Comparison of ENCODE assay signal across 1 cellular context in the genomic region with DNA sequence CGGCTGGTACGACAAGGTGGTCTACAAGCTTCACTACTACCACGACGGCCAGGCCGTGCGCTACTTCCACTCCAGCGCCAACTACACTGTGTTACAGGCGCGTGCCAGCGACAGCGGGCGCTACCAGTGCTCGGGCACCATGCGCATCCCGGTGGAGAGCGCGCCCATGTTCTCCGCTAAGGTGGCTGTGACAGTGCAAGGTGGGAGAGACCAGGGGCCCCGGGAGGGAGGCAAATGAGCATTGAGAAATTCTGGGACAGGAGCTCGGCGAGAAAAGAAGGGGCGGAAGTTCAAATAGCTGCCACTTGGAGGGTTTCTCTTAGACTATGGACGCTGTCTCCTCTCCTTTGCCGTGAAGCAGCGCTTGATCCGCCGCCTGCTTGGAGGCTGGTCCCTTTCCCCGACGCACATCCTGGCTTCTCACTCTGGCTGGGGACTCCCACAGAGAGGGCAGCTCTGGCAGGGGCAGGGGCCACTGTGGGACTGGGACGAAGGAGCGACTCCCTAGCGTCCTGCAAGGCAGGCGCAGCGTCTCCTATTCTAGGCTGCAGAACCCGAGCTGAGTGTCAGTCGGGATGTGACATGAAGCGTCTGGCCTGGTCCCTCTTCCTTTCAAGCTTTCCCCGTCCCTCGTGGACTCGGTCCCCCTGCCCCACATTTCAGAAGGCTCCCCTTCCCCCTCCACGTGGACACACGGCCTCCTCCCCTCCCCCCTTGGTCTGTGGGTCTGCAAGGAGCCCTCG.
TF ChIP-seq lines count a peak whose summit lies in the region.

No MANE protein-coding gene starts in this region.

TF ChIP-seq in GM12878, 131 proteins besides CTCF, POLR2A, EP300 and RAD21:
- TF ChIP-seq RB1 (IDR thresholded peaks at IDR 0.05; ENCODE audit: borderline replicate concordance) (no peak), ZNF384 (IDR thresholded peaks at IDR 0.05; ENCODE audit: borderline replicate concordance, low read depth, low read length) (no peak), EGR1 (IDR thresholded peaks at IDR 0.05; ENCODE audit: borderline replicate concordance in 1 of 2, low read depth in 2 of 2, low read length in 2 of 2) (no peak), FOXM1 (IDR thresholded peaks at IDR 0.05; ENCODE audit: low read depth, low read length) (no peak), TCF12 (IDR thresholded peaks at IDR 0.05; ENCODE audit: low read depth, low read length) (no peak), HCFC1 (IDR thresholded peaks at IDR 0.05; ENCODE audit: low read length) (no peak), MEF2A (IDR thresholded peaks at IDR 0.05; ENCODE audit: insufficient read depth, low read depth, low read length) (no peak), TAF1 (IDR thresholded peaks at IDR 0.05; ENCODE audit: borderline replicate concordance, low read depth, low read length) (no peak), EED (IDR thresholded peaks at IDR 0.05; ENCODE audit: low read depth) (peak; percentile 38; the same call in 1 of the 2 replicates), IKZF1 (conservative IDR thresholded peaks at IDR 0.05) (peak; percentile 6; the same call in 1 of the 2 replicates), BCL11A (IDR thresholded peaks at IDR 0.05; ENCODE audit: low read depth, low read length) (0 out of 2 replicates have a peak, but pooled peaks have one; percentile 6), RAD51 (IDR thresholded peaks at IDR 0.05) (no peak), LARP7 (IDR thresholded peaks at IDR 0.05) (peak; percentile 49; the same call in 1 of the 2 replicates), HDAC2 (IDR thresholded peaks at IDR 0.05) (no peak), CEBPB (IDR thresholded peaks at IDR 0.05; ENCODE audit: borderline replicate concordance in 1 of 2, low read depth in 2 of 2, low read length in 2 of 2) (no peak), NFXL1 (IDR thresholded peaks at IDR 0.05; ENCODE audit: borderline replicate concordance) (no peak), SIN3A (IDR thresholded peaks at IDR 0.05; ENCODE audit: low read depth, low read length) (no peak; the same call in 1 of the 2 replicates), CBX5 (IDR thresholded peaks at IDR 0.05; ENCODE audit: low read depth) (no peak), BHLHE40 (IDR thresholded peaks at IDR 0.05; ENCODE audit: borderline replicate concordance in 1 of 2, low read depth in 2 of 2, low read length in 1 of 2) (peak in 1 of 2 experiments; percentile 64; a peak in 1 of 4 replicates), HDAC6 (IDR thresholded peaks at IDR 0.05; ENCODE audit: unreplicated experiment) (peak; percentile 84), IRF4 (IDR thresholded peaks at IDR 0.05; ENCODE audit: low read depth, low read length) (no peak), TCF3 (IDR thresholded peaks at IDR 0.05; ENCODE audit: borderline replicate concordance, insufficient read depth, low read depth, low read length) (no peak), RELA (IDR thresholded peaks at IDR 0.05; ENCODE audit: borderline replicate concordance, partially characterized antibody) (no peak), STAT1 (conservative IDR thresholded peaks at IDR 0.05) (no peak)
- TF ChIP-seq, protein P1, sequence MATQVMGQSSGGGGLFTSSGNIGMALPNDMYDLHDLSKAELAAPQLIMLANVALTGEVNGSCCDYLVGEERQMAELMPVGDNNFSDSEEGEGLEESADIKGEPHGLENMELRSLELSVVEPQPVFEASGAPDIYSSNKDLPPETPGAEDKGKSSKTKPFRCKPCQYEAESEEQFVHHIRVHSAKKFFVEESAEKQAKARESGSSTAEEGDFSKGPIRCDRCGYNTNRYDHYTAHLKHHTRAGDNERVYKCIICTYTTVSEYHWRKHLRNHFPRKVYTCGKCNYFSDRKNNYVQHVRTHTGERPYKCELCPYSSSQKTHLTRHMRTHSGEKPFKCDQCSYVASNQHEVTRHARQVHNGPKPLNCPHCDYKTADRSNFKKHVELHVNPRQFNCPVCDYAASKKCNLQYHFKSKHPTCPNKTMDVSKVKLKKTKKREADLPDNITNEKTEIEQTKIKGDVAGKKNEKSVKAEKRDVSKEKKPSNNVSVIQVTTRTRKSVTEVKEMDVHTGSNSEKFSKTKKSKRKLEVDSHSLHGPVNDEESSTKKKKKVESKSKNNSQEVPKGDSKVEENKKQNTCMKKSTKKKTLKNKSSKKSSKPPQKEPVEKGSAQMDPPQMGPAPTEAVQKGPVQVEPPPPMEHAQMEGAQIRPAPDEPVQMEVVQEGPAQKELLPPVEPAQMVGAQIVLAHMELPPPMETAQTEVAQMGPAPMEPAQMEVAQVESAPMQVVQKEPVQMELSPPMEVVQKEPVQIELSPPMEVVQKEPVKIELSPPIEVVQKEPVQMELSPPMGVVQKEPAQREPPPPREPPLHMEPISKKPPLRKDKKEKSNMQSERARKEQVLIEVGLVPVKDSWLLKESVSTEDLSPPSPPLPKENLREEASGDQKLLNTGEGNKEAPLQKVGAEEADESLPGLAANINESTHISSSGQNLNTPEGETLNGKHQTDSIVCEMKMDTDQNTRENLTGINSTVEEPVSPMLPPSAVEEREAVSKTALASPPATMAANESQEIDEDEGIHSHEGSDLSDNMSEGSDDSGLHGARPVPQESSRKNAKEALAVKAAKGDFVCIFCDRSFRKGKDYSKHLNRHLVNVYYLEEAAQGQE (IDR thresholded peaks at IDR 0.05; ENCODE audit: low read depth, low read length), result no peak
- TF ChIP-seq, protein P2, sequence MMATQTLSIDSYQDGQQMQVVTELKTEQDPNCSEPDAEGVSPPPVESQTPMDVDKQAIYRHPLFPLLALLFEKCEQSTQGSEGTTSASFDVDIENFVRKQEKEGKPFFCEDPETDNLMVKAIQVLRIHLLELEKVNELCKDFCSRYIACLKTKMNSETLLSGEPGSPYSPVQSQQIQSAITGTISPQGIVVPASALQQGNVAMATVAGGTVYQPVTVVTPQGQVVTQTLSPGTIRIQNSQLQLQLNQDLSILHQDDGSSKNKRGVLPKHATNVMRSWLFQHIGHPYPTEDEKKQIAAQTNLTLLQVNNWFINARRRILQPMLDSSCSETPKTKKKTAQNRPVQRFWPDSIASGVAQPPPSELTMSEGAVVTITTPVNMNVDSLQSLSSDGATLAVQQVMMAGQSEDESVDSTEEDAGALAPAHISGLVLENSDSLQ (IDR thresholded peaks at IDR 0.05), result no peak
- TF ChIP-seq, protein P3, sequence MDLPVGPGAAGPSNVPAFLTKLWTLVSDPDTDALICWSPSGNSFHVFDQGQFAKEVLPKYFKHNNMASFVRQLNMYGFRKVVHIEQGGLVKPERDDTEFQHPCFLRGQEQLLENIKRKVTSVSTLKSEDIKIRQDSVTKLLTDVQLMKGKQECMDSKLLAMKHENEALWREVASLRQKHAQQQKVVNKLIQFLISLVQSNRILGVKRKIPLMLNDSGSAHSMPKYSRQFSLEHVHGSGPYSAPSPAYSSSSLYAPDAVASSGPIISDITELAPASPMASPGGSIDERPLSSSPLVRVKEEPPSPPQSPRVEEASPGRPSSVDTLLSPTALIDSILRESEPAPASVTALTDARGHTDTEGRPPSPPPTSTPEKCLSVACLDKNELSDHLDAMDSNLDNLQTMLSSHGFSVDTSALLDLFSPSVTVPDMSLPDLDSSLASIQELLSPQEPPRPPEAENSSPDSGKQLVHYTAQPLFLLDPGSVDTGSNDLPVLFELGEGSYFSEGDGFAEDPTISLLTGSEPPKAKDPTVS (IDR thresholded peaks at IDR 0.05; ENCODE audit: low read depth, low read length), result no peak
- TF ChIP-seq, protein P4, sequence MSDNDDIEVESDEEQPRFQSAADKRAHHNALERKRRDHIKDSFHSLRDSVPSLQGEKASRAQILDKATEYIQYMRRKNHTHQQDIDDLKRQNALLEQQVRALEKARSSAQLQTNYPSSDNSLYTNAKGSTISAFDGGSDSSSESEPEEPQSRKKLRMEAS (IDR thresholded peaks at IDR 0.05; ENCODE audit: low read depth, low read length), result peak; percentile 53; the same call in 1 of the 2 replicates
- TF ChIP-seq, protein P5, sequence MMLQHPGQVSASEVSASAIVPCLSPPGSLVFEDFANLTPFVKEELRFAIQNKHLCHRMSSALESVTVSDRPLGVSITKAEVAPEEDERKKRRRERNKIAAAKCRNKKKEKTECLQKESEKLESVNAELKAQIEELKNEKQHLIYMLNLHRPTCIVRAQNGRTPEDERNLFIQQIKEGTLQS (IDR thresholded peaks at IDR 0.05; ENCODE audit: borderline replicate concordance, extremely low read depth, low read depth, low read length), result no peak
